In the genomic region with DNA sequence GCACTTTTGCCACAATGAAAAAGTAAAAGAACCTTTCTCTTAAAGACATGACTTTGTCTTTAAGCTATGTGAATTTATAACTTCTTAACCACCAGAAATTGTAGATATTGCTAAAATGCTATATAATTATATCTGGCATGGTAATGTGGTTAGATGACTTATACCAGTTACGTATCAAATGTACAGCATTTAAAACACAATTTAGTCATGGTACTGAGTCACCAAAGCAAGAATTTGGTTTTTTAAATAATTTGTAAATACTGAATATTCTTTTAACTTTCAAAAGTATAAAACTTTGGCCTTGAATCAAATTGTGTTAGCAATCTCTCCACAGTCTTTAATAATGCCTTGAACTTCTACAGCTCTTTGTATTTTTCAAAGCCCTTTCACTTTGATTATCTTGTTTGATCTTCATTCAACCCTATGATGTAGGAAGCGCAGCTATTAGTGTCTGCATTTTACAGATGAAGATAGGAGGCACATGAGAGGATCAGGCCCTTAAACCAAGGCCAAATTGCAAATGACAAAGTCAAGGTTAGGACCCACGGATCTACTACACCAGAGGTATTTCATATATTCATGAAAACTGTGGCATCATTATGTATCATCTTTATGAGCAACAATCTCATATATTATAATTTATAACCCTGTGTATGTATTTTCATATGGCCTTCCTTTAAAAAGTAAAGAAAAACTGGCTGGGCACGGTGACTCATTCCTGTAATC, we compare ENCODE assay signal across 1 cellular context.
TF ChIP-seq lines count a peak whose summit lies in the region.

No MANE protein-coding gene starts in this region.

TF ChIP-seq in SK-N-SH, 30 proteins besides CTCF, POLR2A, EP300 and RAD21 (continued from another document):
- 0 out of 2 replicates have a peak, but pooled peaks have one; percentile 20 for TF ChIP-seq ZBTB33 (IDR thresholded peaks at IDR 0.05; ENCODE audit: borderline replicate concordance, low read depth)
- 0 out of 2 replicates have a peak, but pooled peaks have one; percentile 60 for TF ChIP-seq FOXM1 (IDR thresholded peaks at IDR 0.05; ENCODE audit: low read depth)
- no peak for TF ChIP-seq RCOR1 (IDR thresholded peaks at IDR 0.05; ENCODE audit: low read length)
- no peak for TF ChIP-seq GATA2 (CRISPR knock-in tag; IDR thresholded peaks at IDR 0.05)
- TF ChIP-seq, protein P1, sequence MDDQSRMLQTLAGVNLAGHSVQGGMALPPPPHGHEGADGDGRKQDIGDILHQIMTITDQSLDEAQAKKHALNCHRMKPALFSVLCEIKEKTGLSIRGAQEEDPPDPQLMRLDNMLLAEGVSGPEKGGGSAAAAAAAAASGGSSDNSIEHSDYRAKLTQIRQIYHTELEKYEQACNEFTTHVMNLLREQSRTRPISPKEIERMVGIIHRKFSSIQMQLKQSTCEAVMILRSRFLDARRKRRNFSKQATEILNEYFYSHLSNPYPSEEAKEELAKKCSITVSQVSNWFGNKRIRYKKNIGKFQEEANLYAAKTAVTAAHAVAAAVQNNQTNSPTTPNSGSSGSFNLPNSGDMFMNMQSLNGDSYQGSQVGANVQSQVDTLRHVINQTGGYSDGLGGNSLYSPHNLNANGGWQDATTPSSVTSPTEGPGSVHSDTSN (IDR thresholded peaks at IDR 0.05): peak; percentile 91
- peak; percentile 48; the same call in 1 of the 2 replicates for TF ChIP-seq MEF2A (IDR thresholded peaks at IDR 0.05; ENCODE audit: borderline replicate concordance, low read depth)
- no peak for TF ChIP-seq TAF1 (IDR thresholded peaks at IDR 0.05; ENCODE audit: borderline replicate concordance, low read depth, low read length)
